14 cellular contexts compared by ENCODE assay signal in genomic region chr3:10334461-10334860, GRCh38. TPM values are rescaled to one million over a fixed set of nuclear protein-coding genes. Genes with fewer than 3 reads are reported as not detected.
DNase-seq lines count a peak whose midpoint lies in the region; ATAC-seq, FAIRE-seq and TF ChIP-seq lines count a peak whose summit lies in the region.
"Had no signal": no experiment of that assay in that cellular context is flagged by ENCODE, and none has a peak within 500 bp of the region (broad histone marks: within the 10 kb centered on the region; RNA-seq: fewer than 3 reads in every experiment).

No MANE protein-coding gene starts in this region.

- POLR2A ChIA-PET in A673 (lab: Charles Lee; ENCODE audit: low non-redundant PET): no interaction called here
- POLR2A ChIA-PET in activated CD8-positive, alpha-beta T cell treated with anti-CD3 and anti-CD28 coated beads for 36 hours (lab: Charles Lee): no interaction called here

- no peaks in the 10 kb centered on the region for H3K36me3 ChIP-seq in A673 (ENCODE audit: insufficient read depth, low read length, poor library complexity, severe bottlenecking)
- H3K36me3 ChIP-seq in GM23338 (ENCODE audit: insufficient read depth): no peaks in the 10 kb centered on the region
- H3K36me3 ChIP-seq in astrocyte (ENCODE audit: insufficient read depth, low read length): no peaks in the 10 kb centered on the region
- H3K36me3 ChIP-seq in kidney epithelial cell (ENCODE audit: control insufficient read depth, insufficient read depth, low read length): no peaks in the 10 kb centered on the region
- H3K36me3 ChIP-seq: lower lobe of right lung had no signal

- CTCF ChIA-PET in A673 (lab: Charles Lee): interaction anchor here (1.0 kb wide), 1 partner anchor 13 kb away, joined by 3 read pairs; no protein-coding TSS in a partner anchor
- CTCF ChIA-PET in activated CD8-positive, alpha-beta T cell treated with anti-CD3 and anti-CD28 coated beads for 36 hours (lab: Charles Lee): interaction anchor here (1.0 to 1.6 kb wide), 2 partner anchors 12 to 142 kb away, joined by 3 to 13 read pairs; no protein-coding TSS in a partner anchor

- H3K9me2 ChIP-seq in GM23338 (ENCODE audit: insufficient read depth): no peaks in the 10 kb centered on the region

- H3K9ac ChIP-seq in astrocyte (ENCODE audit: low read length): no peak overlapping the region

- peaks cover 7% of the 10 kb centered on the region; the same call in 2 of the 3 replicates for H3K4me1 Mint-ChIP-seq in GM23338
- peaks cover 4% of the 10 kb centered on the region for H3K4me1 Mint-ChIP-seq in astrocyte (ENCODE audit: low read depth, unreplicated experiment)
- no peaks in the 10 kb centered on the region for H3K4me1 Mint-ChIP-seq in immature natural killer cell
- H3K4me1 Mint-ChIP-seq in activated CD8-positive, alpha-beta T cell treated with anti-CD3 and anti-CD28 coated beads for 36 hours (ENCODE audit: low read depth): peaks cover 13% of the 10 kb centered on the region

- H3K27me3 ChIP-seq in A673 (replicated peaks; ENCODE audit: insufficient read depth, low read depth, low read length, poor library complexity) (peaks cover 28% of the 10 kb centered on the region), GM23338 (ENCODE audit: insufficient read depth) (no peaks in the 10 kb centered on the region), astrocyte (ENCODE audit: insufficient read depth, low read length) (peaks cover 21% of the 10 kb centered on the region), kidney epithelial cell (ENCODE audit: control insufficient read depth, insufficient read depth, low read length) (peaks cover 27% of the 10 kb centered on the region)

- H3K36me3 Mint-ChIP-seq in GM23338 (ENCODE audit: low read depth): no peaks in the 10 kb centered on the region; the same call in 2 of the 3 replicates
- H3K36me3 Mint-ChIP-seq in astrocyte (ENCODE audit: low read depth, unreplicated experiment): no peaks in the 10 kb centered on the region
- no peaks in the 10 kb centered on the region for H3K36me3 Mint-ChIP-seq in immature natural killer cell
- H3K36me3 Mint-ChIP-seq in activated CD8-positive, alpha-beta T cell treated with anti-CD3 and anti-CD28 coated beads for 36 hours (ENCODE audit: low read depth): no peaks in the 10 kb centered on the region

- H3K27ac ChIP-seq in A673 (ENCODE audit: low read depth, low read length, poor library complexity, severe bottlenecking): no peak overlapping the region
- no peak overlapping the region for H3K27ac ChIP-seq in GM23338 (ENCODE audit: low read depth)
- H3K27ac ChIP-seq in astrocyte (ENCODE audit: low read depth, low read length): no peak overlapping the region
- H3K27ac ChIP-seq: epithelial cell of prostate, lower lobe of right lung had no signal

- BruUV-seq in A673 (replicated peaks; lab: Mats Ljungman, UMichigan): no TSS peak

- H2AFZ ChIP-seq in GM23338: peak overlapping the region; percentile 32; the same call in 1 of the 2 replicates
- H2AFZ ChIP-seq in astrocyte (ENCODE audit: low read depth, low read length): no peak overlapping the region

- no peak for DNase-seq in A673 (ENCODE audit: low spot score)
- DNase-seq in GM23338 (ENCODE audit: low spot score): peak; percentile 60
- DNase-seq in astrocyte (ENCODE audit: low read depth): peak; percentile 64
- no peak for DNase-seq in kidney epithelial cell (ENCODE audit: low read depth)
- no peak for DNase-seq in immature natural killer cell
- no peak for DNase-seq in activated CD8-positive, alpha-beta T cell treated with anti-CD3 and anti-CD28 coated beads for 36 hours
- no peak for DNase-seq in NCI-H2227 treated with DMSO at 0.1 percent for 48 hours (lab: John Stamatoyannopoulos, UW)
- DNase-seq in NCI-H1417 (lab: John Stamatoyannopoulos, UW): no peak
- DNase-seq: activated naive CD4-positive, alpha-beta T cell treated with Interleukin-2 at 50 U/mL for 16 hours; NCI-H1092 had no signal

- no peaks in the 10 kb centered on the region for H3F3A ChIP-seq in GM23338 (replicated peaks; ENCODE audit: low read depth)

- H3K9me3 Mint-ChIP-seq in GM23338: no peaks in the 10 kb centered on the region
- peaks cover 2% of the 10 kb centered on the region for H3K9me3 Mint-ChIP-seq in astrocyte (ENCODE audit: unreplicated experiment)
- H3K9me3 Mint-ChIP-seq in immature natural killer cell: no peaks in the 10 kb centered on the region
- no peaks in the 10 kb centered on the region for H3K9me3 Mint-ChIP-seq in activated CD8-positive, alpha-beta T cell treated with anti-CD3 and anti-CD28 coated beads for 36 hours
- H3K9me3 Mint-ChIP-seq: stimulated activated naive CD8-positive, alpha-beta T cell treated with anti-CD3 and anti-CD28 coated beads, Interleukin-15, Interleukin-2, amounts not matched to agents 100 ng/mL and 50 ng/mL, for 24 hours had no signal

- TF ChIP-seq CTCF in A673 (conservative IDR thresholded peaks at IDR 0.05; ENCODE audit: low read depth, low read length) (peak; percentile 39; the same call in 1 of the 2 replicates), GM23338 (conservative IDR thresholded peaks at IDR 0.05; ENCODE audit: low read depth in 2 of 2) (peak; percentile 57 to 65), astrocyte (IDR thresholded peaks at IDR 0.05; ENCODE audit: insufficient read depth, low read depth, low read length) (no peak), kidney epithelial cell (IDR thresholded peaks at IDR 0.05; ENCODE audit: insufficient read depth, low read length, poor library complexity, severe bottlenecking) (peak; percentile 21)
- no peak for TF ChIP-seq CTCF in activated CD8-positive, alpha-beta T cell treated with anti-CD3 and anti-CD28 coated beads for 36 hours (IDR thresholded peaks at IDR 0.05)

- H3K4me3 ChIP-seq in A673 (ENCODE audit: low read depth, low read length, poor library complexity, severe bottlenecking) (no peak overlapping the region), GM23338 (no peak overlapping the region), astrocyte (ENCODE audit: insufficient read depth, low read depth, low read length) (no peak overlapping the region), kidney epithelial cell (ENCODE audit: low read depth, low read length) (no peak overlapping the region)
- H3K4me3 ChIP-seq: lower lobe of right lung had no signal

- no peaks in the 10 kb centered on the region for H4K20me1 ChIP-seq in GM23338 (replicated peaks; ENCODE audit: insufficient read depth)
- H4K20me1 ChIP-seq in astrocyte (ENCODE audit: insufficient read depth, low read length): no peaks in the 10 kb centered on the region

- H3K79me2 ChIP-seq in GM23338 (replicated peaks; ENCODE audit: insufficient read depth) (no peaks in the 10 kb centered on the region), astrocyte (ENCODE audit: insufficient read depth, low read length) (no peaks in the 10 kb centered on the region)

- no peaks in the 10 kb centered on the region for H3K4me1 ChIP-seq in A673 (ENCODE audit: insufficient read depth, low read length, poor library complexity, severe bottlenecking)
- no peaks in the 10 kb centered on the region for H3K4me1 ChIP-seq in GM23338 (ENCODE audit: insufficient read depth)
- no peaks in the 10 kb centered on the region for H3K4me1 ChIP-seq in astrocyte (ENCODE audit: insufficient read depth, low read length)
- H3K4me1 ChIP-seq: lower lobe of right lung had no signal

- H3K4me2 ChIP-seq in GM23338 (no peak overlapping the region), astrocyte (ENCODE audit: low read length) (no peak overlapping the region)

- ATAC-seq in GM23338: peak; percentile 68
- ATAC-seq in activated CD8-positive, alpha-beta T cell treated with anti-CD3 and anti-CD28 coated beads for 36 hours: no peak
- ATAC-seq: lower lobe of right lung had no signal

- no peak for FAIRE-seq in astrocyte (lab: Jason Lieb, UNC)

- H3K9me3 ChIP-seq in A673 (ENCODE audit: low read depth, low read length, poor library complexity, severe bottlenecking) (no peaks in the 10 kb centered on the region), astrocyte (ENCODE audit: insufficient read depth, low read depth, low read length) (no peaks in the 10 kb centered on the region)
- H3K9me3 ChIP-seq: lower lobe of right lung had no signal

- peaks cover 2% of the 10 kb centered on the region for H3K27me3 Mint-ChIP-seq in GM23338 (ENCODE audit: insufficient read depth, low read depth, poor library complexity)
- peaks cover 60% of the 10 kb centered on the region for H3K27me3 Mint-ChIP-seq in astrocyte (ENCODE audit: low read depth, unreplicated experiment)
- H3K27me3 Mint-ChIP-seq in immature natural killer cell (ENCODE audit: low read depth in 3 of 3): peaks cover 0 to 5% (median 2%) of the 10 kb centered on the region in 3 donors
- peaks cover 4% of the 10 kb centered on the region for H3K27me3 Mint-ChIP-seq in activated CD8-positive, alpha-beta T cell treated with anti-CD3 and anti-CD28 coated beads for 36 hours

- no peak overlapping the region for H3K4me3 Mint-ChIP-seq in GM23338
- H3K4me3 Mint-ChIP-seq in astrocyte (ENCODE audit: unreplicated experiment): no peak overlapping the region
- H3K4me3 Mint-ChIP-seq in immature natural killer cell: no peak overlapping the region
- H3K4me3 Mint-ChIP-seq in activated CD8-positive, alpha-beta T cell treated with anti-CD3 and anti-CD28 coated beads for 36 hours: no peak overlapping the region
- H3K4me3 Mint-ChIP-seq: stimulated activated naive CD8-positive, alpha-beta T cell treated with anti-CD3 and anti-CD28 coated beads, Interleukin-15, Interleukin-2, amounts not matched to agents 100 ng/mL and 50 ng/mL, for 24 hours had no signal

- intact Hi-C loops in A673 (cut with micrococcal nuclease; ENCODE audit: unreplicated experiment): no loop called here
- intact Hi-C loops in activated CD8-positive, alpha-beta T cell treated with anti-CD3 and anti-CD28 coated beads for 36 hours (cut with micrococcal nuclease): no loop called here

- H3K27ac Mint-ChIP-seq in GM23338 (no peak overlapping the region), astrocyte (ENCODE audit: unreplicated experiment) (no peak overlapping the region), immature natural killer cell (no peak overlapping the region)
- no peak overlapping the region for H3K27ac Mint-ChIP-seq in activated CD8-positive, alpha-beta T cell treated with anti-CD3 and anti-CD28 coated beads for 36 hours
- H3K27ac Mint-ChIP-seq: stimulated activated naive CD8-positive, alpha-beta T cell treated with anti-CD3 and anti-CD28 coated beads, Interleukin-15, Interleukin-2, amounts not matched to agents 100 ng/mL and 50 ng/mL, for 24 hours had no signal

RNA-seq across cellular contexts. Expression of gene SEC13, which starts 13.5 kb away (rescaled TPM):
- total RNA-seq in A673 (2021): 160 and 174 TPM in 2 replicates
- 108 and 132 TPM in 2 replicates for total RNA-seq in GM23338 (2014; rRNA removed; shearing (Covaris generic))
- polyA plus RNA-seq in GM23338 (2016; fragmentation: Nextera tagmentation; extraction: Ambion mirVana): 106 and 109 TPM in 2 replicates
- total RNA-seq in astrocyte: 233 and 245 TPM in 2 replicates
- total RNA-seq in kidney epithelial cell: 167 and 175 TPM in 2 replicates
- 100 to 1,000 TPM; 157 to 162 (median 162) TPM for polyA plus RNA-seq in immature natural killer cell
- total RNA-seq in activated CD8-positive, alpha-beta T cell treated with anti-CD3 and anti-CD28 coated beads for 36 hours: 10 to 100 TPM; 89.7 to 89.8 TPM

RNA-seq across cellular contexts. Expression of gene GHRL, which starts 41.7 kb away (rescaled TPM):
- 1.0 and 2.0 TPM in 2 replicates for total RNA-seq in A673 (2021)
- not detected in 2 replicates for total RNA-seq in GM23338 (2014; rRNA removed; shearing (Covaris generic))
- polyA plus RNA-seq in GM23338 (2016; fragmentation: Nextera tagmentation; extraction: Ambion mirVana): 0.52 and 0.78 TPM in 2 replicates
- total RNA-seq in astrocyte: not detected in 2 replicates
- total RNA-seq in kidney epithelial cell: not detected in 2 replicates
- polyA plus RNA-seq in immature natural killer cell: 1 to 10 TPM in 2 of 3 donors, under 1 TPM in 1; 0.94 to 8.3 (median 1.7) TPM
- under 1 TPM in 1 of 2 experiments, not detected in 1; 0.22 TPM for total RNA-seq in activated CD8-positive, alpha-beta T cell treated with anti-CD3 and anti-CD28 coated beads for 36 hours
- total RNA-seq: RPMI7951 had no signal

Comparison
In these comparisons a context has a peak if more than half of its experiments do, and no peak if none do; other contexts are left out.
1. DNase-seq: peak in GM23338 (single experiment) and astrocyte (single experiment); none in A673 (single experiment), kidney epithelial cell (single experiment), immature natural killer cell (0 of 3), activated CD8-positive, alpha-beta T cell treated with anti-CD3 and anti-CD28 coated beads for 36 hours (single experiment), NCI-H2227 treated with DMSO at 0.1 percent for 48 hours (single experiment) and NCI-H1417 (0 of 3).
2. CTCF ChIP-seq: peak in A673 (single experiment), GM23338 (2 of 2) and kidney epithelial cell (single experiment); none in astrocyte (single experiment) and activated CD8-positive, alpha-beta T cell treated with anti-CD3 and anti-CD28 coated beads for 36 hours (single experiment).